ENCODE assay signal across 8 cellular contexts in the genomic region with DNA sequence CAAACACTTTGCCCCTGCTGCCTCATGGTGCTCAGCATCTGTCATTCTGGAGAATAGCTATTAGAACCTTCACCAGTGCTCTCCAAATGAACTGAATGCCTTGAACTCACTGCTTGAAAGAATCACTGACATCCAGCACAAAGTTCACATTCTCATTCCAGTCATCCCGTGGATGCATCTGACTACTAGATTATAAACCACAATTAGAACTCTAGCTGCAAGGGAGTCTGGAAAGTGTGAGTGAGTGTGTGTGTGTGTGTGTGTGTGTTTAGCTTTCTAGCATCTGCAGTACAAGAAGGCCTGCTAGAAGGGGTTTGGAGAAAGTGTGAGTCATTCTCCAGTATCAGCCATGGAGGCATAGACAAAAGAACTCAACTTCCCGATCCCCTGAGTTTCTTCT.
"Had no signal": no experiment of that assay in that cellular context is flagged by ENCODE, and none has a peak within 500 bp of the region (broad histone marks: within the 10 kb centered on the region; RNA-seq: fewer than 3 reads in every experiment).

No MANE protein-coding gene starts in this region.

- ATAC-seq: GM12878 had no signal

- H3K4me3 ChIP-seq: GM12878 had no signal

- FAIRE-seq: G401.6, GM12878, GM12891, GM12892, GM18507, GM19239 had no signal

- DNase-seq: GDM1, GF-D8 had no signal
